Comparison of ENCODE assay signal across 8 cellular contexts in genomic region chr2:191245046-191245868, GRCh38. TPM values are rescaled to one million over a fixed set of nuclear protein-coding genes. Genes with fewer than 3 reads are reported as not detected.
A peak's percentile ranks its signal among the peaks of the same experiment; 100 is the strongest.
DNase-seq lines count a peak whose midpoint lies in the region; ATAC-seq and TF ChIP-seq lines count a peak whose summit lies in the region.

TSS of gene MYO1B (plus strand) at chr2:191245404. CDS start at chr2:191276896, 31,492 bp downstream.

- no peak for TF ChIP-seq POLR2A in testis (IDR thresholded peaks at IDR 0.05)

- CTCF ChIA-PET in AG04449 (lab: Yijun Ruan, JAX): interaction anchor here (1.1 to 5.3 kb wide), 7 partner anchors 15 to 256 kb away, joined by 3 to 43 read pairs (median 9); no protein-coding TSS in a partner anchor

- H3K36me3 Mint-ChIP-seq in natural killer cell treated with Interleukin-12 subunit alpha and Interleukin-12 subunit beta and Interleukin-15 and Interleukin-18, amount 100 ng/mL, for 72 hours: no peaks in the 10 kb centered on the region

- H3K27ac ChIP-seq in testis: peak within 1 kb of the TSS; percentile 52 to 83

- WGBS in testis, 2 donors: 0% methylated on average over 5 to 20 of the region's 112 CpGs

- peak within 1 kb of the TSS; percentile 63 for H3K4me3 Mint-ChIP-seq in natural killer cell treated with Interleukin-12 subunit alpha and Interleukin-12 subunit beta and Interleukin-15 and Interleukin-18, amount 100 ng/mL, for 72 hours

- H3K4me1 ChIP-seq in testis: peaks cover 5% of the 10 kb centered on the region

- peaks cover 4% of the 10 kb centered on the region for H3K9me3 Mint-ChIP-seq in natural killer cell treated with Interleukin-12 subunit alpha and Interleukin-12 subunit beta and Interleukin-15 and Interleukin-18, amount 100 ng/mL, for 72 hours

- H3K27me3 Mint-ChIP-seq in natural killer cell treated with Interleukin-12 subunit alpha and Interleukin-12 subunit beta and Interleukin-15 and Interleukin-18, amount 100 ng/mL, for 72 hours: peaks cover 27 to 29% of the 10 kb centered on the region in 2 donors

- peak within 1 kb of the TSS; percentile 93 for H3K4me3 ChIP-seq in AG04449 (ENCODE audit: low read depth, low read length)
- peak within 1 kb of the TSS; percentile 69 to 79 for H3K4me3 ChIP-seq in testis

- H3K4me1 Mint-ChIP-seq in natural killer cell treated with Interleukin-12 subunit alpha and Interleukin-12 subunit beta and Interleukin-15 and Interleukin-18, amount 100 ng/mL, for 72 hours (ENCODE audit: low read depth in 2 of 2): peaks cover 10 to 17% of the 10 kb centered on the region in 2 donors

- POLR2A ChIA-PET in AG04449 (lab: Yijun Ruan, JAX): interaction anchor here (1.0 to 2.2 kb wide), 4 partner anchors 15 to 79 kb away, joined by 3 to 8 read pairs (median 4); no protein-coding TSS in a partner anchor

- intact Hi-C loops in testis (cut with DNase I; ENCODE audit: low total_unique reads): no loop called here

- ATAC-seq in GM19025 (IDR thresholded peaks at IDR 0.05; ENCODE audit: low read depth, unreplicated experiment) (peak; percentile 55), HG03457 (IDR thresholded peaks at IDR 0.05; ENCODE audit: unreplicated experiment) (peak; percentile 39)
- ATAC-seq in natural killer cell treated with Interleukin-12 subunit alpha and Interleukin-12 subunit beta and Interleukin-15 and Interleukin-18, amount 100 ng/mL, for 72 hours: peak; percentile 86 to 90

- H3K27ac Mint-ChIP-seq in natural killer cell treated with Interleukin-12 subunit alpha and Interleukin-12 subunit beta and Interleukin-15 and Interleukin-18, amount 100 ng/mL, for 72 hours: no peak within 1 kb of the TSS

- TF ChIP-seq CTCF in AG04449 (IDR thresholded peaks at IDR 0.05; ENCODE audit: insufficient read depth, low read length, missing control alignments) (peak; percentile 68), testis (IDR thresholded peaks at IDR 0.05) (peak; percentile 35 to 42 (median 37))

- no peaks in the 10 kb centered on the region for H3K9me3 ChIP-seq in testis

- H3K36me3 ChIP-seq in testis (ENCODE audit: low read depth, missing control alignments): no peaks in the 10 kb centered on the region

- H3K27me3 ChIP-seq in testis: no peaks in the 10 kb centered on the region

- no peak for DNase-seq in AG04449 (ENCODE audit: low read depth, low spot score)
- DNase-seq in NCI-H82 treated with DMSO at 0.1 percent for 48 hours (lab: John Stamatoyannopoulos, UW; ENCODE audit: unreplicated experiment): peak; percentile 51
- DNase-seq in activated T-cell treated with anti-CD3 and anti-CD28 coated beads, Interleukin-2, amount 50 U/mL, for 1 hour: peak; percentile 59
- DNase-seq in fibroblast of gingiva (ENCODE audit: low read depth): peak; percentile 77
- peak; percentile 74 for DNase-seq in natural killer cell treated with Interleukin-12 subunit alpha and Interleukin-12 subunit beta and Interleukin-15 and Interleukin-18, amount 100 ng/mL, for 72 hours (ENCODE audit: low spot score)
- DNase-seq in testis: peak; percentile 75

RNA-seq across cellular contexts. Expression of gene MYO1B, which starts in this region (rescaled TPM):
- total RNA-seq in natural killer cell treated with Interleukin-12 subunit alpha and Interleukin-12 subunit beta and Interleukin-15 and Interleukin-18, amount 100 ng/mL, for 72 hours: 1 to 10 TPM; 6.3 to 9.3 TPM
- total RNA-seq in testis: 10 to 100 TPM; 26.8 to 30.8 TPM
- polyA plus RNA-seq in testis (ENCODE audit: insufficient read depth, low read depth, low replicate concordance): 14.5 TPM
